Comparison of ENCODE assay signal across 20 cellular contexts in genomic region chr3:149670742-149671492, GRCh38. TPM values are rescaled to one million over a fixed set of nuclear protein-coding genes. Genes with fewer than 3 reads are reported as not detected.
DNase-seq lines count a peak whose midpoint lies in the region; ATAC-seq and TF ChIP-seq lines count a peak whose summit lies in the region.
"Had no signal": no experiment of that assay in that cellular context is flagged by ENCODE, and none has a peak within 500 bp of the region (broad histone marks: within the 10 kb centered on the region; RNA-seq: fewer than 3 reads in every experiment).

No MANE protein-coding gene starts in this region.

- ATAC-seq in HG02798 (IDR thresholded peaks at IDR 0.05; ENCODE audit: poor library complexity, unreplicated experiment) (peak; percentile 78), heart left ventricle (no peak), GM21619 (IDR thresholded peaks at IDR 0.05; ENCODE audit: unreplicated experiment) (no peak)
- ATAC-seq: effector memory CD8-positive, alpha-beta T cell; foreskin keratinocyte; stimulated activated effector memory CD8-positive, alpha-beta T cell treated with anti-CD3 and anti-CD28 coated beads, Interleukin-12 subunit alpha, Interleukin-12 subunit beta, amount 100 ng/mL, for 72 hours had no signal

- H3K9me3 ChIP-seq in WERI-Rb-1 (ENCODE audit: severe bottlenecking): no peaks in the 10 kb centered on the region
- H3K9me3 ChIP-seq in heart left ventricle: no peaks in the 10 kb centered on the region
- H3K9me3 ChIP-seq: transverse colon had no signal

- peak; percentile 69 for DNase-seq in ELF-1 (ENCODE audit: low read depth, low spot score)
- DNase-seq in WERI-Rb-1: peak; percentile 21
- peak; percentile 54 for DNase-seq in iPS-NIHi7 (ENCODE audit: extremely low spot score)
- no peak for DNase-seq in KG1 (lab: John Stamatoyannopoulos, UW)
- no peak for DNase-seq in heart left ventricle
- DNase-seq in foreskin fibroblast: no peak
- DNase-seq: activated CD4-positive, CD25-positive, alpha-beta regulatory T cell treated with anti-CD3 and anti-CD28 coated beads, Interleukin-2, amount 50 U/mL, for 72 hours; effector memory CD8-positive, alpha-beta T cell; foreskin keratinocyte; GF-D8; midbrain; MV-4-11; NCI-H2081 treated with DMSO at 0.1 percent for 48 hours; NCI-H526 treated with DMSO at 0.1 percent for 48 hours; nucleus accumbens; Right ventricle myocardium superior; transverse colon had no signal

- TF ChIP-seq CTCF in WERI-Rb-1 (IDR thresholded peaks at IDR 0.05; ENCODE audit: low read depth, low read length) (no peak), heart left ventricle (IDR thresholded peaks at IDR 0.05) (no peak), foreskin fibroblast (IDR thresholded peaks at IDR 0.05; ENCODE audit: low read depth, low read length) (no peak)

- no peak for TF ChIP-seq POLR2A in heart left ventricle (IDR thresholded peaks at IDR 0.05)

- H3K27me3 ChIP-seq in WERI-Rb-1 (ENCODE audit: insufficient read depth, low read depth, severe bottlenecking) (no peaks in the 10 kb centered on the region), heart left ventricle (no peaks in the 10 kb centered on the region)
- H3K27me3 ChIP-seq: foreskin keratinocyte had no signal

- no peak overlapping the region for H3K27ac ChIP-seq in WERI-Rb-1
- H3K27ac ChIP-seq in heart left ventricle: no peak overlapping the region
- H3K27ac ChIP-seq: foreskin keratinocyte, transverse colon had no signal

- 70 to 82% (median 73%) methylated on average over 10 of the region's 10 CpGs for WGBS in heart left ventricle, 4 donors

- H3K36me3 ChIP-seq in WERI-Rb-1 (no peaks in the 10 kb centered on the region), heart left ventricle (no peaks in the 10 kb centered on the region)
- H3K36me3 ChIP-seq: transverse colon had no signal

- H3K4me1 ChIP-seq in heart left ventricle: no peaks in the 10 kb centered on the region
- H3K4me1 ChIP-seq: foreskin keratinocyte, transverse colon had no signal

- H3K4me3 ChIP-seq in WERI-Rb-1 (ENCODE audit: low read depth, low read length) (no peak overlapping the region), heart left ventricle (no peak overlapping the region), foreskin fibroblast (ENCODE audit: low read depth in 1 of 2, low read length in 2 of 2) (no peak overlapping the region)
- H3K4me3 ChIP-seq: transverse colon had no signal

- intact Hi-C loops in heart left ventricle (cut with DNase I): no loop called here

RNA-seq across cellular contexts. Expression of gene WWTR1, which starts 13.1 kb away (rescaled TPM):
- 10 to 100 TPM; 32.5 to 71.7 (median 41.2) TPM for total RNA-seq in heart left ventricle
- polyA plus RNA-seq in heart left ventricle: 10 to 100 TPM; 14.5 to 42.3 TPM

Comparison
In these comparisons a context has a peak if more than half of its experiments do, and no peak if none do; other contexts are left out.
1. DNase-seq: peak in ELF-1 (single experiment), WERI-Rb-1 (single experiment) and iPS-NIHi7 (single experiment); none in KG1 (single experiment), heart left ventricle (0 of 5) and foreskin fibroblast (0 of 2).